ENCODE assay signal across 1 cellular context in the genomic region with DNA sequence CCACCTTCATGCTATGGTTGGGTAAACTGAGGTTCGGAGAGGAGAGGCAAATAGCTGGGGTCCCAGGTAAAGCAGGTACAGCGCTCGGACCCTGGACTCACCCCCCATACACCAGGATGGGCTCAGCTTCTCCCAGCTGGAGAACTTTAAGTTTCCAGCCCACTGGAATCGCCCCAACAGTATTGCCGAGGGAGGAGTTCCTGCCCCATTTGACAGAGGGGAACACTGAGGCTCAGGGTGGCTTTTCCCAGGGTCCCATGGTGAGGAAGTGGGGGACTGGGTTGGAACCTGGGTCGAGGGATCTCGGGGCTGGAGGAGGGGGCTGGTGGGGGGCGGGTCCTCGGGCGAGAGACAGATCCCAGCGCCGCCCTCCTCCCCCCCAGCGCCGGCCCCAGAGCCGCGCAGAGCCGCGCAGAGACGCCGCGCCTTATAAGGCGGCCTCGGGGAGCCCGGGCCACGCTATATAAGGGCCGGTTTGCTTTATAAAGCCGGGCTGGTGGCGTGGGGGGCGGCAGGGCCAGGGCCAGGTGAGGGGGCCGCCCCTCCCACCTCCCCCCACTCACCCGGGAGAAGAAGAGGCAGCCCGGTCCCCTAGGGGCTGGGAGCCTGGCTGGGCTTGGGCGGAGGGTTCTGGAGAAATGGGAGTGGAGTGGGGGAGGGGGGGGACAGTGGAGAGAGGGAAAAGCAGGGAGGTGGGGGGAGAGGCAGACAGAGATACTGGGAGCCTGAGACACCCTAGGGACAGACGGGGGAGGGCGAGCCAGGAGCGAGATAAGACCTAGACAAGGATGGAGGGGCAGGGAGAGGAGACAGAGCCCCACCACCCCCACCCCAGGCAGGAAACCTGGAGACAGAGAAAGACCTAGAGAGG.
TF ChIP-seq lines count a peak whose summit lies in the region.

No MANE protein-coding gene starts in this region.

TF ChIP-seq in IMR-90, 13 proteins besides CTCF, POLR2A, EP300 and RAD21:
- TF ChIP-seq RCOR1 (IDR thresholded peaks at IDR 0.05; ENCODE audit: insufficient replicate concordance, low read length) = no peak
- peak; percentile 23; the same call in 1 of the 2 replicates for TF ChIP-seq MAZ (IDR thresholded peaks at IDR 0.05; ENCODE audit: borderline replicate concordance, low read depth, low read length)
